ENCODE assay signal across 17 cellular contexts in genomic region chr9:108047264-108047663, GRCh38.
DNase-seq lines count a peak whose midpoint lies in the region; ATAC-seq and TF ChIP-seq lines count a peak whose summit lies in the region.
"Had no signal": no experiment of that assay in that cellular context is flagged by ENCODE, and none has a peak within 500 bp of the region (broad histone marks: within the 10 kb centered on the region; RNA-seq: fewer than 3 reads in every experiment).

No MANE protein-coding gene starts in this region.

- H3K9me3 ChIP-seq in PC-3 (ENCODE audit: low read length) (0 out of 2 replicates have a peak, but pooled peaks cover 12% of the 10 kb centered on the region), left ventricle myocardium inferior (replicated peaks) (peaks cover 19% of the 10 kb centered on the region)

- H3K79me2 ChIP-seq in PC-3 (ENCODE audit: low read length): no peaks in the 10 kb centered on the region

- CTCF ChIA-PET in PC-3 (lab: Charles Lee): no interaction called here

- no peak overlapping the region for H3K9ac ChIP-seq in PC-3 (ENCODE audit: low read length)

- TF ChIP-seq CTCF in PC-3 (conservative IDR thresholded peaks at IDR 0.05; ENCODE audit: low read depth, low read length) (no peak), choroid plexus epithelial cell (conservative IDR thresholded peaks at IDR 0.05; ENCODE audit: low read depth, low read length) (no peak), foreskin fibroblast (IDR thresholded peaks at IDR 0.05; ENCODE audit: low read depth, low read length) (no peak), left ventricle myocardium inferior (IDR thresholded peaks at IDR 0.05; ENCODE audit: borderline replicate concordance) (no peak)

- H3K4me2 ChIP-seq in PC-3 (ENCODE audit: low read length): no peak overlapping the region

- H3K36me3 ChIP-seq in PC-3 (ENCODE audit: low read depth, low read length) (no peaks in the 10 kb centered on the region), left ventricle myocardium inferior (no peaks in the 10 kb centered on the region)
- H3K36me3 ChIP-seq: SJSA1 had no signal

- peaks cover 34% of the 10 kb centered on the region for H3K4me1 ChIP-seq in PC-3 (ENCODE audit: insufficient read depth, low read length)
- no peaks in the 10 kb centered on the region for H3K4me1 ChIP-seq in left ventricle myocardium inferior

- intact Hi-C loops in PC-3 (cut with micrococcal nuclease): loop anchor here (5.0 kb wide), 1 partner anchor 565 kb away; no protein-coding TSS in a partner anchor
- intact Hi-C loops in left ventricle myocardium inferior (cut with micrococcal nuclease): no loop called here

- no TSS peak for BruUV-seq in PC-3 (replicated peaks; lab: Mats Ljungman, UMichigan)

- no peaks in the 10 kb centered on the region for H4K20me1 ChIP-seq in PC-3 (ENCODE audit: low read length)

- H2AFZ ChIP-seq in PC-3 (ENCODE audit: low read length): no peak overlapping the region

- H3K4me3 ChIP-seq in PC-3 (ENCODE audit: low read length): no peak overlapping the region
- no peak overlapping the region for H3K4me3 ChIP-seq in choroid plexus epithelial cell (ENCODE audit: low read depth, low read length)
- H3K4me3 ChIP-seq in foreskin fibroblast (ENCODE audit: low read depth in 1 of 2, low read length in 2 of 2): no peak overlapping the region
- no peak overlapping the region for H3K4me3 ChIP-seq in left ventricle myocardium inferior
- H3K4me3 ChIP-seq: SJSA1 had no signal

- ATAC-seq in PC-3: peak; percentile 23; the same call in 1 of the 2 replicates

- H3K9me2 ChIP-seq in PC-3 (replicated peaks; ENCODE audit: low read length): no peaks in the 10 kb centered on the region

- H3K27me3 ChIP-seq in PC-3 (ENCODE audit: low read length): no peaks in the 10 kb centered on the region
- H3K27me3 ChIP-seq in left ventricle myocardium inferior (ENCODE audit: low read depth): peaks cover 22% of the 10 kb centered on the region
- H3K27me3 ChIP-seq: SJSA1 had no signal

- no peaks in the 10 kb centered on the region for H3F3A ChIP-seq in PC-3 (ENCODE audit: low read length, unreplicated experiment)

- H3K27ac ChIP-seq in PC-3 (ENCODE audit: low read length) (no peak overlapping the region), left ventricle myocardium inferior (replicated peaks) (no peak overlapping the region)
- H3K27ac ChIP-seq: HL-60, RWPE1, SJSA1 had no signal

- DNase-seq in Daoy (ENCODE audit: low read depth) (peak; percentile 46), PC-3 (peak; percentile 43), choroid plexus epithelial cell (ENCODE audit: low read depth) (peak; percentile 68), foreskin fibroblast (peak; percentile 50 to 61), AG08395 (ENCODE audit: low spot score) (no peak), T-helper 2 cell (no peak), left ventricle myocardium inferior (no peak)
- DNase-seq in activated CD4-positive, alpha-beta T cell treated with anti-CD3 and anti-CD28 coated beads, Interleukin-2, amount 50 U/mL, for 4 hours: no peak
- DNase-seq: EL, H7, NCI-H1105 treated with DMSO at 0.1 percent for 48 hours, NCI-H187, NCI-H2171, NCI-H446 treated with DMSO at 0.1 percent for 48 hours had no signal

- POLR2A ChIA-PET in PC-3 (lab: Charles Lee; ENCODE audit: unreplicated experiment): no interaction called here

Comparison
In these comparisons a context has a peak if more than half of its experiments do, and no peak if none do; other contexts are left out.
1. DNase-seq: peak in Daoy (single experiment), PC-3 (single experiment), choroid plexus epithelial cell (single experiment) and foreskin fibroblast (2 of 2); none in AG08395 (single experiment), T-helper 2 cell (0 of 5), activated CD4-positive, alpha-beta T cell treated with anti-CD3 and anti-CD28 coated beads, Interleukin-2, amount 50 U/mL, for 4 hours (0 of 2) and left ventricle myocardium inferior (single experiment).